ENCODE assay signal across 17 cellular contexts in the genomic region with DNA sequence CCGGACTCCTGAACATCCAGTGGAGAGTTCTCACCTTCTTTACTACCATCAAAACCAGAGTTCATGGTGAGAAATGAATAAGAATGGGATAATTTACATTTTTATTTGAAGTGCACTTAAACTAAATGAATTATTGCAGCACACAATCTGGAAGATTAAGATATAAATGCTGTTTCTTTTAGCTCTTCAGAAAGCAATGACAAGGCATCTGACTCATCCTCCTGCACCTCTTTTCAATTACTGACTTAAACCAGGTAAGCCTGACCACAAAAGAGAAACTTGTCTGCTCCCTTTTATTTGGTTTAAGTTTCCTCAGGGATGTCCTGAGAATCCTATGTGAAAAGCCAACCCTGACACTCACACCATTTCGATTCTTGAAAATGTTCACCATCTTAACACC. TPM values are rescaled to one million over a fixed set of nuclear protein-coding genes. Genes with fewer than 3 reads are reported as not detected.
DNase-seq lines count a peak whose midpoint lies in the region; ATAC-seq, FAIRE-seq and TF ChIP-seq lines count a peak whose summit lies in the region.
"Had no signal": no experiment of that assay in that cellular context is flagged by ENCODE, and none has a peak within 500 bp of the region (broad histone marks: within the 10 kb centered on the region; RNA-seq: fewer than 3 reads in every experiment).

No MANE protein-coding gene starts in this region.

- H2AFZ ChIP-seq in keratinocyte (ENCODE audit: control insufficient read depth, low read length): no peak overlapping the region

- H3K4me3 ChIP-seq in breast epithelium (no peak overlapping the region), keratinocyte (ENCODE audit: control insufficient read depth in 2 of 3, extremely low read depth in 1 of 3, insufficient read depth in 2 of 3, low read depth in 1 of 3, low read length in 3 of 3) (peak overlapping the region; percentile 69 to 89 (median 89)), transverse colon (no peak overlapping the region)

- peaks cover 35% of the 10 kb centered on the region for H3K79me2 ChIP-seq in keratinocyte (ENCODE audit: control insufficient read depth, insufficient read depth, low read length)

- DNase-seq in LoVo (ENCODE audit: low spot score): peak; percentile 34
- DNase-seq in breast epithelium (ENCODE audit: low spot score in 2 of 2): no peak
- DNase-seq in keratinocyte (ENCODE audit: low read depth, low spot score): peak; percentile 71
- DNase-seq in transverse colon: no peak
- DNase-seq in T-helper 2 cell treated with Interferon-gamma antibody and Interleukin-4, amounts not matched to agents 5 μg/mL and 100 μg/mL, for 36 hours (ENCODE audit: low spot score): no peak
- DNase-seq in putamen (ENCODE audit: low spot score): no peak
- DNase-seq: activated CD4-positive, CD25-positive, alpha-beta regulatory T cell treated with anti-CD3 and anti-CD28 coated beads, Interleukin-2, amount 50 U/mL, for 72 hours; BE2C; foreskin melanocyte; SIG-M5; T-helper 2 cell had no signal

- H3K9me3 Mint-ChIP-seq in T-helper 2 cell treated with Interferon-gamma antibody and Interleukin-4, amounts not matched to agents 5 μg/mL and 100 μg/mL, for 36 hours: peaks cover 3% of the 10 kb centered on the region

- WGBS in transverse colon (ENCODE audit: low coverage in 1 of 2), 2 donors: 72 to 78% methylated on average over 2 of the region's 2 CpGs

- H3K36me3 ChIP-seq in breast epithelium (no peaks in the 10 kb centered on the region), keratinocyte (ENCODE audit: control insufficient read depth in 2 of 2, extremely low read depth in 1 of 2, insufficient read depth in 2 of 2, low read length in 2 of 2) (no peaks in the 10 kb centered on the region), transverse colon (no peaks in the 10 kb centered on the region)
- H3K36me3 ChIP-seq: BE2C had no signal

- H3K36me3 Mint-ChIP-seq in T-helper 2 cell treated with Interferon-gamma antibody and Interleukin-4, amounts not matched to agents 5 μg/mL and 100 μg/mL, for 36 hours (ENCODE audit: low read depth): no peaks in the 10 kb centered on the region

- no peaks in the 10 kb centered on the region for H4K20me1 ChIP-seq in keratinocyte (ENCODE audit: control insufficient read depth, extremely low read depth, insufficient read depth, low read length)

- H3K27ac ChIP-seq in breast epithelium: peak overlapping the region; percentile 94
- H3K27ac ChIP-seq in keratinocyte (ENCODE audit: control insufficient read depth, insufficient read depth, low read length): peak overlapping the region; percentile 90
- peak overlapping the region in 3 of 4 donors; percentile 94 to 98 (median 97) for H3K27ac ChIP-seq in transverse colon

- TF ChIP-seq POLR2A in breast epithelium (IDR thresholded peaks at IDR 0.05) (no peak), transverse colon (IDR thresholded peaks at IDR 0.05) (no peak)

- intact Hi-C loops in breast epithelium (cut with DNase I; ENCODE audit: low total_unique reads): no loop called here
- intact Hi-C loops in transverse colon (cut with DNase I; ENCODE audit: low total_unique reads): no loop called here

- H3K9me1 ChIP-seq in keratinocyte (ENCODE audit: control insufficient read depth, extremely low read depth, insufficient read depth, low read length): no peaks in the 10 kb centered on the region

- H3K4me1 ChIP-seq in breast epithelium (no peaks in the 10 kb centered on the region), keratinocyte (ENCODE audit: control insufficient read depth, extremely low read depth, insufficient read depth, low read length) (peaks cover 31% of the 10 kb centered on the region), transverse colon (peaks cover 0 to 16% (median 13%) of the 10 kb centered on the region in 4 donors)
- H3K4me1 ChIP-seq: BE2C had no signal

- peak overlapping the region; percentile 96 for H3K4me2 ChIP-seq in keratinocyte (ENCODE audit: control insufficient read depth, extremely low read depth, insufficient read depth, low read depth, low read length)

- dilution Hi-C loops in keratinocyte (cut with MboI; ENCODE audit: extremely low pct_ligation_motif_present, low sequenced_read_pairs): no loop called here

- H3K4me3 Mint-ChIP-seq in T-helper 2 cell treated with Interferon-gamma antibody and Interleukin-4, amounts not matched to agents 5 μg/mL and 100 μg/mL, for 36 hours: no peak overlapping the region
- H3K4me3 Mint-ChIP-seq: activated T-helper 17 cell treated with anti-CD3 and anti-CD28 coated beads, Interleukin-2, amount 50 U/mL, for 72 hours had no signal

- ATAC-seq in GM18502 (IDR thresholded peaks at IDR 0.05; ENCODE audit: poor library complexity, unreplicated experiment): no peak
- ATAC-seq: activated T-helper 17 cell treated with anti-CD3 and anti-CD28 coated beads, Interleukin-2, amount 50 U/mL, for 72 hours had no signal

- no peaks in the 10 kb centered on the region for H3K4me1 Mint-ChIP-seq in T-helper 2 cell treated with Interferon-gamma antibody and Interleukin-4, amounts not matched to agents 5 μg/mL and 100 μg/mL, for 36 hours (ENCODE audit: low read depth)
- H3K4me1 Mint-ChIP-seq: activated T-helper 17 cell treated with anti-CD3 and anti-CD28 coated beads, Interleukin-2, amount 50 U/mL, for 72 hours had no signal

- peaks cover 23% of the 10 kb centered on the region for H3K27me3 Mint-ChIP-seq in T-helper 2 cell treated with Interferon-gamma antibody and Interleukin-4, amounts not matched to agents 5 μg/mL and 100 μg/mL, for 36 hours (ENCODE audit: low read depth)

- TF ChIP-seq CTCF in breast epithelium (IDR thresholded peaks at IDR 0.05) (no peak), keratinocyte (optimal IDR thresholded peaks at IDR 0.05 in 1 of 3, IDR thresholded peaks at IDR 0.05 in 1 of 3, conservative IDR thresholded peaks at IDR 0.05 in 1 of 3; ENCODE audit: extremely low read depth in 1 of 3, insufficient read depth in 2 of 3, low read length in 3 of 3) (no peak), transverse colon (IDR thresholded peaks at IDR 0.05) (no peak)

- H3K27me3 ChIP-seq in breast epithelium (no peaks in the 10 kb centered on the region), keratinocyte (ENCODE audit: control insufficient read depth, extremely low read depth, insufficient read depth, low read length) (no peaks in the 10 kb centered on the region), transverse colon (peaks cover 5% of the 10 kb centered on the region)

- H3K9me3 ChIP-seq in breast epithelium (no peaks in the 10 kb centered on the region), keratinocyte (ENCODE audit: control insufficient read depth, low read depth, low read length) (no peaks in the 10 kb centered on the region), transverse colon (no peaks in the 10 kb centered on the region)
- H3K9me3 ChIP-seq: BE2C had no signal

- H3K27ac Mint-ChIP-seq in T-helper 2 cell treated with Interferon-gamma antibody and Interleukin-4, amounts not matched to agents 5 μg/mL and 100 μg/mL, for 36 hours: no peak overlapping the region
- H3K27ac Mint-ChIP-seq: activated T-helper 17 cell treated with anti-CD3 and anti-CD28 coated beads, Interleukin-2, amount 50 U/mL, for 72 hours had no signal

- peak overlapping the region; percentile 92 for H3K9ac ChIP-seq in keratinocyte (ENCODE audit: control insufficient read depth, extremely low read depth, insufficient read depth, low read length)

- TF ChIP-seq EP300 in transverse colon (IDR thresholded peaks at IDR 0.05; ENCODE audit: low read depth): no peak

- peak; percentile 94 for FAIRE-seq in keratinocyte (lab: Jason Lieb, UNC)

- in situ Hi-C loops in transverse colon (cut with MboI; ENCODE audit: low pct_ligation_motif_present in 1 of 4, low pct_unique_long_range_greater_than_20kb in 1 of 4, low sequenced_read_pairs in 3 of 4): loop anchor here in 1 of 4 donors (10.0 kb wide), 1 partner anchor 102 kb away; no protein-coding TSS in a partner anchor

RNA-seq across cellular contexts. Expression of gene DSC2, which starts 0.7 kb away (rescaled TPM):
- 10 to 100 TPM in 2 of 3 donors, 1 to 10 TPM in 1; 8.0 to 72.9 (median 19.0) TPM for total RNA-seq in breast epithelium
- 32.1 to 48.6 TPM (median 37.1 TPM) in 3 replicates for polyA plus RNA-seq in keratinocyte
- polyA plus RNA-seq in keratinocyte (2011; ENCODE audit: low read depth): 218 TPM
- 11.5 and 24.5 TPM in 2 replicates for polyA plus RNA-seq in keratinocyte (2011; cell fraction: cytosol; rRNA removed)
- polyA plus RNA-seq in keratinocyte (2011; cell fraction: nucleus; rRNA removed): 58.0 and 88.8 TPM in 2 replicates
- polyA plus RNA-seq in keratinocyte (2012; ENCODE audit: low replicate concordance): 41.4 and 86.7 TPM in 2 replicates
- polyA minus RNA-seq in keratinocyte: 31.1 to 128 TPM (median 117 TPM) in 3 replicates
- polyA minus RNA-seq in keratinocyte (2011; cell fraction: cytosol; rRNA and poly(A)+ RNA removed): 42.8 TPM
- polyA minus RNA-seq in keratinocyte (2011; cell fraction: nucleus; rRNA and poly(A)+ RNA removed): 111 and 206 TPM in 2 replicates
- 100 to 1,000 TPM in 2 of 4 donors, 10 to 100 TPM in 2; 14.5 to 113 (median 86.1) TPM for total RNA-seq in transverse colon
- total RNA-seq: activated T-helper 17 cell treated with anti-CD3 and anti-CD28 coated beads, Interleukin-2, amount 50 U/mL, for 72 hours; myocyte had no signal

RNA-seq across cellular contexts. Expression of gene DSC1, which starts 59.7 kb away (rescaled TPM):
- total RNA-seq in breast epithelium (under 1 TPM in 1 of 3 donors, not detected in 2; 0.29 TPM), transverse colon (not detected)
- 3.1 to 25.1 TPM (median 11.2 TPM) in 3 replicates for polyA plus RNA-seq in keratinocyte
- polyA plus RNA-seq in keratinocyte (2011; ENCODE audit: low read depth): 394 TPM
- 0.83 and 1.5 TPM in 2 replicates for polyA plus RNA-seq in keratinocyte (2011; cell fraction: cytosol; rRNA removed)
- polyA plus RNA-seq in keratinocyte (2011; cell fraction: nucleus; rRNA removed): 9.9 and 13.5 TPM in 2 replicates
- polyA plus RNA-seq in keratinocyte (2012; ENCODE audit: low replicate concordance): 2.3 and 219 TPM in 2 replicates
- polyA minus RNA-seq in keratinocyte: 1.7 to 38.8 TPM (median 24.1 TPM) in 3 replicates
- 3.5 TPM for polyA minus RNA-seq in keratinocyte (2011; cell fraction: cytosol; rRNA and poly(A)+ RNA removed)
- polyA minus RNA-seq in keratinocyte (2011; cell fraction: nucleus; rRNA and poly(A)+ RNA removed): 30.0 and 43.8 TPM in 2 replicates
- total RNA-seq: activated T-helper 17 cell treated with anti-CD3 and anti-CD28 coated beads, Interleukin-2, amount 50 U/mL, for 72 hours; cerebellum; liver; myocyte had no signal
- polyA plus RNA-seq: adipose tissue, liver had no signal

Comparison
In these comparisons a context has a peak if more than half of its experiments do, and no peak if none do; other contexts are left out.
1. DNase-seq: peak in LoVo (single experiment) and keratinocyte (single experiment); none in breast epithelium (0 of 2), transverse colon (single experiment), T-helper 2 cell treated with Interferon-gamma antibody and Interleukin-4, amounts not matched to agents 5 μg/mL and 100 μg/mL, for 36 hours (single experiment) and putamen (single experiment).
2. H3K4me3 ChIP-seq: peak in keratinocyte (3 of 3); none in breast epithelium (0 of 3) and transverse colon (0 of 4).
3. Peak in every context shown above with its lines, with median percentiles within 50 percentile points of each other: H3K27ac ChIP-seq.